8 cellular contexts compared by ENCODE assay signal in genomic region chr19:51020988-51021651, GRCh38. TPM values are rescaled to one million over a fixed set of nuclear protein-coding genes. Genes with fewer than 3 reads are reported as not detected.
DNase-seq lines count a peak whose midpoint lies in the region; ATAC-seq and TF ChIP-seq lines count a peak whose summit lies in the region.

No MANE protein-coding gene starts in this region.

- intact Hi-C loops in breast epithelium (cut with DNase I; ENCODE audit: low total_unique reads), result no loop called here
- intact Hi-C loops in right lobe of liver (cut with DNase I), result no loop called here

- WGBS in right lobe of liver (ENCODE audit: insufficient coverage, low coverage, low lambda C conversion rate, missing lambda C conversion rate), result 32% methylated on average over 7 of the region's 7 CpGs

- H3K27ac ChIP-seq in breast epithelium (peak overlapping the region; percentile 9 to 85), right lobe of liver (no peak overlapping the region)

- DNase-seq in AG09319 (ENCODE audit: extremely low read depth, low read depth), result no peak
- peak; percentile 22 for DNase-seq in GM12865 (ENCODE audit: low read depth)
- DNase-seq in NCI-H2227 (lab: John Stamatoyannopoulos, UW; ENCODE audit: unreplicated experiment), result peak; percentile 53
- peak in 1 of 2 donors; percentile 48 for DNase-seq in breast epithelium (ENCODE audit: low spot score in 2 of 2)
- no peak for DNase-seq in right lobe of liver
- no peak for DNase-seq in GOT3 (lab: John Stamatoyannopoulos, UW)

- peaks cover 0 to 26% of the 10 kb centered on the region in 2 donors for H3K27me3 ChIP-seq in breast epithelium
- H3K27me3 ChIP-seq in right lobe of liver, result peaks cover 3 to 6% of the 10 kb centered on the region in 2 donors

- H3K9me3 ChIP-seq in breast epithelium (no peaks in the 10 kb centered on the region), right lobe of liver (no peaks in the 10 kb centered on the region)

- H3K4me1 ChIP-seq in breast epithelium, result peaks cover 0 to 3% of the 10 kb centered on the region in 2 donors
- no peaks in the 10 kb centered on the region for H3K4me1 ChIP-seq in right lobe of liver

- no peak overlapping the region for H3K4me3 ChIP-seq in GM12865 (ENCODE audit: low read depth, low read length)
- no peak overlapping the region for H3K4me3 ChIP-seq in breast epithelium
- no peak overlapping the region for H3K4me3 ChIP-seq in right lobe of liver

- no peaks in the 10 kb centered on the region for H3K36me3 ChIP-seq in breast epithelium
- no peaks in the 10 kb centered on the region for H3K36me3 ChIP-seq in right lobe of liver

- peak; percentile 45 to 58 (median 50) for ATAC-seq in right lobe of liver
- ATAC-seq in HG02885 (IDR thresholded peaks at IDR 0.05; ENCODE audit: poor library complexity, unreplicated experiment), result no peak
- no peak for ATAC-seq in GM19467 (IDR thresholded peaks at IDR 0.05; ENCODE audit: unreplicated experiment)

- TF ChIP-seq POLR2A in breast epithelium (IDR thresholded peaks at IDR 0.05) (no peak), right lobe of liver (IDR thresholded peaks at IDR 0.05) (no peak)

- TF ChIP-seq CTCF in AG09319 (IDR thresholded peaks at IDR 0.05; ENCODE audit: low read depth, low read length) (peak; percentile 48), GM12865 (IDR thresholded peaks at IDR 0.05; ENCODE audit: insufficient read depth, low read depth, low read length, missing control alignments) (peak; percentile 39), breast epithelium (IDR thresholded peaks at IDR 0.05) (peak; percentile 67 to 78 (median 78)), right lobe of liver (IDR thresholded peaks at IDR 0.05) (peak; percentile 49 to 70 (median 66))

RNA-seq across cellular contexts. Expression of gene KLK10, which starts 1.6 kb away (rescaled TPM):
- 10 to 100 TPM in 1 of 3 donors, 1 to 10 TPM in 1, not detected in 1; 3.3 to 13.9 TPM for total RNA-seq in breast epithelium
- total RNA-seq in right lobe of liver, result under 1 TPM in 2 of 6 experiments, not detected in 4; 0.13 to 0.43 TPM

RNA-seq across cellular contexts. Expression of gene KLK11, which starts 5.3 kb away (rescaled TPM):
- total RNA-seq in breast epithelium, result 10 to 100 TPM in 1 of 3 donors, 1 to 10 TPM in 1, not detected in 1; 5.6 to 21.1 TPM
- total RNA-seq in right lobe of liver, result not detected

RNA-seq across cellular contexts. Expression of gene KLK12, which starts 13.7 kb away (rescaled TPM):
- total RNA-seq in breast epithelium (not detected), right lobe of liver (not detected)

RNA-seq across cellular contexts. Expression of gene KLK8, which starts 19.7 kb away (rescaled TPM):
- total RNA-seq in breast epithelium, result 10 to 100 TPM in 2 of 3 donors, not detected in 1; 13.4 to 46.2 TPM
- total RNA-seq in right lobe of liver, result not detected

RNA-seq across cellular contexts. Expression of gene KLK7, which starts 37.4 kb away (rescaled TPM):
- total RNA-seq in breast epithelium, result 100 to 1,000 TPM in 1 of 3 donors, 1 to 10 TPM in 1, not detected in 1; 7.5 to 103 TPM
- not detected for total RNA-seq in right lobe of liver

Comparison
In these comparisons a context has a peak if more than half of its experiments do, and no peak if none do; other contexts are left out.
1. DNase-seq: peak in GM12865 (single experiment) and NCI-H2227 (single experiment); none in AG09319 (single experiment), right lobe of liver (0 of 3) and GOT3 (single experiment).
2. H3K27ac ChIP-seq: peak in breast epithelium (2 of 2); none in right lobe of liver (0 of 3).
3. ATAC-seq: peak in right lobe of liver (4 of 4); none in HG02885 (single experiment) and GM19467 (single experiment).
4. Peak in every context shown above with its lines, with median percentiles within 50 percentile points of each other: CTCF ChIP-seq.